In the genomic region with DNA sequence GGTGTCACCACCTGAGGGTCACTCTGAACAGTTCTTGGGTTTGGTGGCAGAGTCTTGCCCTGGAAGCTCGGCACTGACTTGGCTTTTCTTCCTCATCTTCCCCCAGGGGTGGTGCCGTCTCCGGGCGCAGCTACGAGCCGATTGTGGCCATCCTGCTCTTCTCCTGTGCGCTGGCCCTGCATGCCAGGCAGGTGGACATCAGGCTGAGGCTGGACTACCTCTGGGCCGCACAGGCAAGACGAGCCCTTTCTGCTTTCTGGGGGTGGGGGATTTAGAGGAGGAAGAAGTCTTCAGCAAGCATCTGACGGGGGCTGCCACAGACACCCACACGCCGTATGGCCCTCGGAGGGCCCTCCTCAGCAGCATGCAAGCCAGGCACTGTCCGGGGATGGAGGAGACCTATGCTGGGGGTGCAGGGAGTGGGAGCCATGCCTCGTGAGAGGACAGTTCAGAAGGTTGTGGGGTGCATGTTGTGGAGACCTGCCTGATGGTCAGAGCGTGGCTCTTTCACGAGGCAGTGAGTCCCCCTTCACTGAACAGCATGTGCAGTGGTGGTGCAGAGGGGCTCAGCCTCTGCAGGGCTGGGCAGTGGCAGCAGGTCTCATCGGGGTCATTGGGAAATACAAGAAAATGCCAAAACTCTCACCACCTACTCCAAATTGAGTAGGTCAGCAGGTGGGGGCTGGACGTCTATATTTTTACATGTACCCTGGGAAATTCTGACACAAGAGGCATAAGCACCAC, we compare ENCODE assay signal across 19 cellular contexts.
DNase-seq lines count a peak whose midpoint lies in the region; ATAC-seq and TF ChIP-seq lines count a peak whose summit lies in the region.
"Had no signal": no experiment of that assay in that cellular context is flagged by ENCODE, and none has a peak within 500 bp of the region (broad histone marks: within the 10 kb centered on the region; RNA-seq: fewer than 3 reads in every experiment).

No MANE protein-coding gene starts in this region.

- no peak overlapping the region for H2AFZ ChIP-seq in neuronal stem cell (ENCODE audit: low read length)

- H3K79me1 ChIP-seq in neuronal stem cell (ENCODE audit: low read depth, low read length): no peaks in the 10 kb centered on the region

- no peak overlapping the region for H2BK5ac ChIP-seq in neuronal stem cell (ENCODE audit: low read length)

- H3K27ac ChIP-seq in heart left ventricle (peak overlapping the region in 1 of 12 donors; percentile 48), heart right ventricle (peak overlapping the region in 1 of 10 donors; percentile 73), colonic mucosa (no peak overlapping the region), neuronal stem cell (replicated peaks; ENCODE audit: low read length) (no peak overlapping the region), vagina (no peak overlapping the region)
- H3K27ac ChIP-seq: HL-60, RWPE1 had no signal

- no peak overlapping the region for H4K91ac ChIP-seq in neuronal stem cell (ENCODE audit: low read depth, low read length, poor library complexity)

- H3K9me3 ChIP-seq in heart left ventricle (no peaks in the 10 kb centered on the region), heart right ventricle (no peaks in the 10 kb centered on the region), colonic mucosa (no peaks in the 10 kb centered on the region), neuronal stem cell (replicated peaks in 1 of 2; ENCODE audit: control insufficient read depth in 2 of 2, insufficient read depth in 1 of 2, low read depth in 1 of 2, low read length in 2 of 2) (no peaks in the 10 kb centered on the region), vagina (no peaks in the 10 kb centered on the region)

- no peak overlapping the region for H3K18ac ChIP-seq in neuronal stem cell (ENCODE audit: low read length)

- H3K23ac ChIP-seq in neuronal stem cell (ENCODE audit: low read depth, low read length, poor library complexity): peak overlapping the region; percentile 66

- H3K4me2 ChIP-seq in neuronal stem cell (ENCODE audit: insufficient read depth, low read length, poor library complexity, severe bottlenecking): no peak overlapping the region

- H3K27me3 ChIP-seq in heart left ventricle (no peaks in the 10 kb centered on the region), heart right ventricle (no peaks in the 10 kb centered on the region), colonic mucosa (no peaks in the 10 kb centered on the region), neuronal stem cell (ENCODE audit: control insufficient read depth in 3 of 3, insufficient read depth in 3 of 3, low read depth in 1 of 3, low read length in 3 of 3) (no peaks in the 10 kb centered on the region), vagina (no peaks in the 10 kb centered on the region)

- no peak overlapping the region for H2BK120ac ChIP-seq in neuronal stem cell (ENCODE audit: low read depth, low read length)

- ATAC-seq in heart left ventricle (no peak), heart right ventricle (no peak)
- ATAC-seq: K562 had no signal

- H3K4me3 ChIP-seq in heart left ventricle: no peak overlapping the region
- H3K4me3 ChIP-seq in heart right ventricle: no peak overlapping the region
- no peak overlapping the region for H3K4me3 ChIP-seq in colonic mucosa
- H3K4me3 ChIP-seq in neuronal stem cell (ENCODE audit: low read length in 2 of 2): no peak overlapping the region
- H3K4me3 ChIP-seq in vagina: no peak overlapping the region
- H3K4me3 ChIP-seq: K562 had no signal

- H3K36me3 ChIP-seq in heart left ventricle: peaks cover 0 to 16% (median 0%) of the 10 kb centered on the region in 9 donors
- H3K36me3 ChIP-seq in heart right ventricle: peaks cover 0 to 18% (median 0%) of the 10 kb centered on the region in 9 donors
- no peaks in the 10 kb centered on the region for H3K36me3 ChIP-seq in colonic mucosa
- peaks cover 0 to 2% of the 10 kb centered on the region in 2 donors for H3K36me3 ChIP-seq in neuronal stem cell (replicated peaks in 1 of 2; ENCODE audit: control insufficient read depth in 2 of 2, insufficient read depth in 2 of 2, low read length in 2 of 2)
- no peaks in the 10 kb centered on the region for H3K36me3 ChIP-seq in vagina

- TF ChIP-seq CTCF in heart left ventricle (IDR thresholded peaks at IDR 0.05): no peak
- TF ChIP-seq CTCF in heart right ventricle (IDR thresholded peaks at IDR 0.05): no peak
- no peak for TF ChIP-seq CTCF in colonic mucosa (IDR thresholded peaks at IDR 0.05)
- no peak for TF ChIP-seq CTCF in vagina (IDR thresholded peaks at IDR 0.05)

- H3K4me1 ChIP-seq in heart left ventricle: peaks cover 0 to 13% (median 6%) of the 10 kb centered on the region in 12 donors
- H3K4me1 ChIP-seq in heart right ventricle: peaks cover 0 to 31% (median 12%) of the 10 kb centered on the region in 9 donors
- H3K4me1 ChIP-seq in colonic mucosa: peaks cover 8% of the 10 kb centered on the region
- H3K4me1 ChIP-seq in neuronal stem cell (ENCODE audit: control insufficient read depth in 2 of 2, insufficient read depth in 1 of 2, low read depth in 1 of 2, low read length in 2 of 2): peaks cover 0 to 4% of the 10 kb centered on the region in 2 donors
- no peaks in the 10 kb centered on the region for H3K4me1 ChIP-seq in vagina

- H3K4ac ChIP-seq in neuronal stem cell (ENCODE audit: low read length): no peak overlapping the region

- DNase-seq in heart left ventricle: peak in 3 of 5 donors; percentile 2 to 40 (median 11)
- no peak for DNase-seq in heart right ventricle
- peak; percentile 13 for DNase-seq in colonic mucosa
- DNase-seq in neuronal stem cell (ENCODE audit: low spot score): no peak
- peak; percentile 62 to 70 for DNase-seq in vagina (ENCODE audit: extremely low spot score in 2 of 2)
- DNase-seq in 8988T: no peak
- DNase-seq in glomerular visceral epithelial cell (ENCODE audit: extremely low spot score): no peak
- no peak for DNase-seq in NCI-H2107 (lab: John Stamatoyannopoulos, UW)
- DNase-seq: ACHN; CD4-positive, alpha-beta T cell; DND-41; GDM1; HFFc6; NCI-H1048; NCI-H69; NK-92 treated with Interleukin-12 subunit alpha and Interleukin-12 subunit beta, amount 100 ng/mL, for 24 hours had no signal

- TF ChIP-seq POLR2A in heart left ventricle (IDR thresholded peaks at IDR 0.05) (no peak), vagina (IDR thresholded peaks at IDR 0.05) (no peak)

- intact Hi-C loops in heart left ventricle (cut with DNase I) (no loop called here), heart right ventricle (cut with DNase I) (no loop called here), colonic mucosa (cut with DNase I) (no loop called here), vagina (cut with DNase I) (no loop called here)

- no peak overlapping the region for H4K8ac ChIP-seq in neuronal stem cell (ENCODE audit: low read depth, low read length)

- H2BK15ac ChIP-seq in neuronal stem cell (ENCODE audit: low read length): no peak overlapping the region

- H3K9ac ChIP-seq in colonic mucosa (ENCODE audit: low read depth in 2 of 2, low read length in 2 of 2) (no peak overlapping the region), neuronal stem cell (ENCODE audit: low read depth, low read length, poor library complexity) (peak overlapping the region; percentile 14)

- whole genome bisulfite sequencing in heart left ventricle, 4 donors: 93 to 96% (median 93%) methylated on average over 11 to 19 of the region's 19 CpGs
- 95 to 97% methylated on average over 19 of the region's 19 CpGs for WGBS in heart right ventricle, 2 donors
- WGBS in neuronal stem cell (ENCODE audit: extremely low coverage in 2 of 2, insufficient read length in 2 of 2, insufficient replicate concordance in 1 of 2), 2 donors: no CpG with 5 or more reads among the region's 19 CpGs

- H2BK12ac ChIP-seq in neuronal stem cell (ENCODE audit: low read length): no peak overlapping the region

- H2AK5ac ChIP-seq in neuronal stem cell (ENCODE audit: low read depth, low read length): no peak overlapping the region

- H3K14ac ChIP-seq in neuronal stem cell (ENCODE audit: low read length): peak overlapping the region; percentile 92

Comparison
In these comparisons a context has a peak if more than half of its experiments do, and no peak if none do; other contexts are left out.
1. DNase-seq: peak in heart left ventricle (3 of 5), colonic mucosa (single experiment) and vagina (2 of 2); none in heart right ventricle (0 of 2), neuronal stem cell (single experiment), 8988T (single experiment), glomerular visceral epithelial cell (single experiment) and NCI-H2107 (single experiment).